8 cellular contexts compared by ENCODE assay signal in genomic region chr22:20530368-20531153, GRCh38. TPM values are rescaled to one million over a fixed set of nuclear protein-coding genes. Genes with fewer than 3 reads are reported as not detected.
DNase-seq lines count a peak whose midpoint lies in the region; ATAC-seq and TF ChIP-seq lines count a peak whose summit lies in the region.

No MANE protein-coding gene starts in this region.

- DNase-seq in HCEC 1CT = peak; percentile 88
- peak; percentile 75 for DNase-seq in amniotic stem cell (lab: John Stamatoyannopoulos, UW)
- peak; percentile 89 for DNase-seq in iris pigment epithelial cell (ENCODE audit: low read depth)
- no peak for DNase-seq in substantia nigra (lab: John Stamatoyannopoulos, UW)
- DNase-seq in SIG-M5 treated with dmso at 0.1 percent for 504 hours (lab: John Stamatoyannopoulos, UW; ENCODE audit: unreplicated experiment) = no peak
- DNase-seq in erythroblast (lab: John Stamatoyannopoulos, UW) = no peak
- DNase-seq in ovary = no peak

- TF ChIP-seq EP300 in ovary (IDR thresholded peaks at IDR 0.05) = no peak

- intact Hi-C loops in ovary (cut with DNase I) = no loop called here

- no peaks in the 10 kb centered on the region for H3K36me3 ChIP-seq in ovary

- H3K27ac ChIP-seq in substantia nigra (ENCODE audit: low read depth, low read length, poor library complexity, severe bottlenecking) (peak overlapping the region; percentile 79), ovary (no peak overlapping the region)

- peaks cover 24% of the 10 kb centered on the region for H3K4me1 ChIP-seq in ovary (ENCODE audit: insufficient read depth)

- no peak for ATAC-seq in GM19351 (IDR thresholded peaks at IDR 0.05; ENCODE audit: unreplicated experiment)

- no peaks in the 10 kb centered on the region for H3K27me3 ChIP-seq in ovary

- no peaks in the 10 kb centered on the region for H3K9me3 ChIP-seq in ovary

- 82% methylated on average over 15 of the region's 15 CpGs for WGBS in ovary, 3 donors

- TF ChIP-seq POLR2A in erythroblast (IDR thresholded peaks at IDR 0.05; ENCODE audit: low read length) = no peak
- TF ChIP-seq POLR2A in ovary (IDR thresholded peaks at IDR 0.05) = no peak

- no peak for TF ChIP-seq CTCF in ovary (IDR thresholded peaks at IDR 0.05)

- H3K4me3 ChIP-seq in ovary = no peak overlapping the region

RNA-seq across cellular contexts. Expression of gene MED15, which starts 23.2 kb away (rescaled TPM):
- 10 to 100 TPM; 21.9 to 79.3 (median 69.5) TPM for total RNA-seq in ovary
- polyA plus RNA-seq in ovary = 10 to 100 TPM; 23.6 to 40.1 TPM

RNA-seq across cellular contexts. Expression of gene KLHL22, which starts 35.0 kb away (rescaled TPM):
- 10 to 100 TPM; 24.6 to 42.9 (median 28.7) TPM for total RNA-seq in ovary
- polyA plus RNA-seq in ovary = 10 to 100 TPM; 26.9 to 30.7 TPM

Comparison
In these comparisons a context has a peak if more than half of its experiments do, and no peak if none do; other contexts are left out.
1. DNase-seq: peak in HCEC 1CT (single experiment), amniotic stem cell (single experiment) and iris pigment epithelial cell (single experiment); none in substantia nigra (0 of 49), SIG-M5 treated with dmso at 0.1 percent for 504 hours (single experiment), erythroblast (0 of 2) and ovary (0 of 5).